Comparison of ENCODE assay signal across 6 cellular contexts in genomic region chr3:130832401-130832746, GRCh38.
DNase-seq lines count a peak whose midpoint lies in the region; ATAC-seq, FAIRE-seq and TF ChIP-seq lines count a peak whose summit lies in the region.
"Not testable (repeated sequence)": the region's sequence is repeated elsewhere in the genome, so short reads cannot be mapped to it uniquely, and the experiment has no call there.

No MANE protein-coding gene starts in this region.

- not testable (repeated sequence) for H2BK5ac ChIP-seq in H1 (ENCODE audit: low read depth, low read length); neuronal stem cell (ENCODE audit: low read length)

- H3K36me3 ChIP-seq in GM23338 (ENCODE audit: insufficient read depth); HEK293 (ENCODE audit: control insufficient read depth in 2 of 2, insufficient read depth in 1 of 2, low read length in 2 of 2); H1 (ENCODE audit: control insufficient read depth in 2 of 4, insufficient read depth in 4 of 4, low read length in 3 of 4); neuronal stem cell (replicated peaks in 1 of 2; ENCODE audit: control insufficient read depth in 2 of 2, insufficient read depth in 2 of 2, low read length in 2 of 2): not testable (repeated sequence)

- H2BK120ac ChIP-seq in H1 (replicated peaks; ENCODE audit: low read depth, low read length); neuronal stem cell (ENCODE audit: low read depth, low read length): not testable (repeated sequence)

- H3K23me2 ChIP-seq in H1 (ENCODE audit: low read depth, low read length), result not testable (repeated sequence)

- not testable (repeated sequence) for H2BK12ac ChIP-seq in H1 (ENCODE audit: low read depth, low read length); neuronal stem cell (ENCODE audit: low read length)

- H2AK5ac ChIP-seq in H1 (ENCODE audit: low read depth, low read length); neuronal stem cell (ENCODE audit: low read depth, low read length): not testable (repeated sequence)

- not testable (repeated sequence) for H3K14ac ChIP-seq in H1 (ENCODE audit: insufficient read length); neuronal stem cell (ENCODE audit: low read length)

- H3K27me3 Mint-ChIP-seq in GM23338 (ENCODE audit: insufficient read depth, low read depth, poor library complexity); WTC11 (ENCODE audit: low read depth); nephron progenitor cell (ENCODE audit: low read depth, poor library complexity): not testable (repeated sequence)

- not testable (repeated sequence) for H3K4ac ChIP-seq in H1 (replicated peaks; ENCODE audit: insufficient read length, low read depth, low read length); neuronal stem cell (ENCODE audit: low read length)

- H3K36me3 Mint-ChIP-seq in GM23338 (ENCODE audit: low read depth); WTC11; nephron progenitor cell (ENCODE audit: low read depth): not testable (repeated sequence)

- not testable (repeated sequence) for H3K27ac ChIP-seq in GM23338 (ENCODE audit: low read depth); HEK293 (ENCODE audit: extremely low read depth, low read depth, low read length); H1 (ENCODE audit: low read depth, low read length); neuronal stem cell (replicated peaks; ENCODE audit: low read length)

- not testable (repeated sequence) for H2BK20ac ChIP-seq in H1 (ENCODE audit: low read length)

- H3K4me2 ChIP-seq in GM23338 (peak overlapping the region; percentile 50), H1 (ENCODE audit: insufficient read depth in 1 of 2, low read depth in 2 of 2, low read length in 2 of 2) (peak overlapping the region; percentile 50 to 63; a peak in 3 of 4 replicates)
- H3K4me2 ChIP-seq in neuronal stem cell (ENCODE audit: insufficient read depth, low read length, poor library complexity, severe bottlenecking), result not testable (repeated sequence)

- H2AFZ ChIP-seq in GM23338 (peak overlapping the region; percentile 74; the same call in 1 of the 2 replicates), neuronal stem cell (ENCODE audit: low read length) (peak overlapping the region; percentile 73)
- H2AFZ ChIP-seq in H1 (ENCODE audit: low read length), result not testable (repeated sequence)

- not testable (repeated sequence) for H3F3A ChIP-seq in GM23338 (replicated peaks; ENCODE audit: low read depth)

- H2BK15ac ChIP-seq in H1 (ENCODE audit: low read length); neuronal stem cell (ENCODE audit: low read length): not testable (repeated sequence)

- H3K27me3 ChIP-seq in GM23338 (ENCODE audit: insufficient read depth); H1 (replicated peaks in 1 of 4; ENCODE audit: control insufficient read depth in 3 of 4, extremely low read depth in 1 of 4, insufficient read depth in 3 of 4, low read length in 3 of 4): not testable (repeated sequence)
- H3K27me3 ChIP-seq in neuronal stem cell (ENCODE audit: control insufficient read depth in 3 of 3, insufficient read depth in 3 of 3, low read depth in 1 of 3, low read length in 3 of 3), result peaks cover 0 to 14% (median 0%) of the 10 kb centered on the region in 3 experiments

- not testable (repeated sequence) for H3K27ac Mint-ChIP-seq in GM23338, WTC11
- H3K27ac Mint-ChIP-seq in nephron progenitor cell, result peak overlapping the region; percentile 77

- not testable (repeated sequence) for DNase-seq in GM23338 (ENCODE audit: low spot score); WTC11 (ENCODE audit: low spot score); H1 (ENCODE audit: low read depth in 1 of 2, low spot score in 2 of 2); nephron progenitor cell; neuronal stem cell (ENCODE audit: low spot score)

- not testable (repeated sequence) for FAIRE-seq in H1 (lab: Jason Lieb, UNC)

- not testable (repeated sequence) for H3K79me1 ChIP-seq in H1 (ENCODE audit: low read depth, low read length); neuronal stem cell (ENCODE audit: low read depth, low read length)

- not testable (repeated sequence) for TF ChIP-seq EP300 in H1 (IDR thresholded peaks at IDR 0.05; ENCODE audit: borderline replicate concordance in 1 of 2, low read depth in 2 of 2, low read length in 2 of 2)

- H3K9me3 ChIP-seq in HEK293 (ENCODE audit: control insufficient read depth, insufficient read depth, low read depth, low read length); H1 (ENCODE audit: insufficient read depth in 2 of 2, low read depth in 1 of 2, low read length in 1 of 2); neuronal stem cell (replicated peaks in 1 of 2; ENCODE audit: control insufficient read depth in 2 of 2, insufficient read depth in 1 of 2, low read depth in 1 of 2, low read length in 2 of 2): not testable (repeated sequence)

- POLR2A ChIA-PET in HEK293 (lab: Yijun Ruan, JAX), result not testable (repeated sequence)
- POLR2A ChIA-PET in WTC11 (lab: Charles Lee), result interaction anchor here (1.4 kb wide), 1 partner anchor 15 kb away, joined by 3 read pairs; no protein-coding TSS in a partner anchor
- POLR2A ChIA-PET in H1 (lab: Charles Lee; ENCODE audit: partially characterized antibody), result interaction anchor here (1.1 to 1.2 kb wide), 2 partner anchors 8 to 19 kb away, joined by 3 to 5 read pairs; no protein-coding TSS in a partner anchor

- H3K56ac ChIP-seq in H1 (replicated peaks; ENCODE audit: insufficient read length, low read depth, low read length), result not testable (repeated sequence)

- H3K4me1 Mint-ChIP-seq in GM23338 (peaks cover 42% of the 10 kb centered on the region), WTC11 (peaks cover 56% of the 10 kb centered on the region), nephron progenitor cell (peaks cover 12% of the 10 kb centered on the region)

- H4K91ac ChIP-seq in H1 (replicated peaks; ENCODE audit: insufficient read length, low read length); neuronal stem cell (ENCODE audit: low read depth, low read length, poor library complexity): not testable (repeated sequence)

- H3K4me3 Mint-ChIP-seq in GM23338, nephron progenitor cell: not testable (repeated sequence)
- peak overlapping the region; percentile 32; the same call in 1 of the 2 replicates for H3K4me3 Mint-ChIP-seq in WTC11

- H3K4me3 ChIP-seq in GM23338; HEK293 (ENCODE audit: low read depth, low read length); H1 (ENCODE audit: extremely low read depth in 1 of 4, insufficient read depth in 2 of 4, low read depth in 3 of 4, low read length in 4 of 4); neuronal stem cell (ENCODE audit: low read length in 2 of 2): not testable (repeated sequence)

- not testable (repeated sequence) for ATAC-seq in GM23338, WTC11

- H4K8ac ChIP-seq in H1 (ENCODE audit: extremely low read depth, insufficient read depth, low read length); neuronal stem cell (ENCODE audit: low read depth, low read length): not testable (repeated sequence)

- not testable (repeated sequence) for H4K5ac ChIP-seq in H1 (ENCODE audit: insufficient read length, low read depth, low read length)

- not testable (repeated sequence) for TF ChIP-seq POLR2A in H1 (IDR thresholded peaks at IDR 0.05; ENCODE audit: control extremely low read depth in 1 of 2, low read depth in 2 of 2, low read length in 2 of 2)

- H3K18ac ChIP-seq in H1 (ENCODE audit: extremely low read depth, low read length); neuronal stem cell (ENCODE audit: low read length): not testable (repeated sequence)

- WGBS in H1 (ENCODE audit: extremely low coverage in 1 of 2, insufficient coverage in 1 of 2, insufficient read length in 1 of 2, insufficient replicate concordance in 2 of 2, low coverage in 1 of 2, low lambda C conversion rate in 2 of 2, missing lambda C conversion rate in 1 of 2), 2 experiments, result 47% methylated on average over 7 of the region's 9 CpGs; no CpG with 5 or more reads in 1 of the 2 experiments
- no CpG with 5 or more reads among the region's 9 CpGs for WGBS in neuronal stem cell (ENCODE audit: extremely low coverage in 2 of 2, insufficient read length in 2 of 2, insufficient replicate concordance in 1 of 2), 2 donors

- H3K23ac ChIP-seq in H1 (ENCODE audit: insufficient read length); neuronal stem cell (ENCODE audit: low read depth, low read length, poor library complexity): not testable (repeated sequence)

- not testable (repeated sequence) for H4K20me1 ChIP-seq in GM23338 (replicated peaks; ENCODE audit: insufficient read depth); H1 (replicated peaks in 1 of 2; ENCODE audit: control insufficient read depth in 1 of 2, insufficient read depth in 2 of 2, low read length in 2 of 2)

- CTCF ChIA-PET in HEK293 (lab: Yijun Ruan, JAX), result not testable (repeated sequence)
- CTCF ChIA-PET in WTC11 (lab: Charles Lee) (interaction anchor here (0.6 to 1.8 kb wide), 3 partner anchors 8 to 62 kb away, joined by 3 to 7 read pairs (median 5); partner anchors contain the start of gene ATP2C1), H1 (lab: Charles Lee; ENCODE audit: partially characterized antibody) (interaction anchor here (1.2 kb wide), 1 partner anchor 61 kb away, joined by 4 read pairs; the partner anchor contains the start of gene ATP2C1)

- H3K9ac ChIP-seq in H1 (replicated peaks in 1 of 4; ENCODE audit: extremely low read depth in 1 of 4, low read depth in 3 of 4, low read length in 3 of 4); neuronal stem cell (ENCODE audit: low read depth, low read length, poor library complexity): not testable (repeated sequence)

- H3K4me1 ChIP-seq in GM23338 (ENCODE audit: insufficient read depth), result peaks cover 46% of the 10 kb centered on the region
- H3K4me1 ChIP-seq in HEK293 (ENCODE audit: control insufficient read depth, insufficient read depth, low read length); neuronal stem cell (ENCODE audit: control insufficient read depth in 2 of 2, insufficient read depth in 1 of 2, low read depth in 1 of 2, low read length in 2 of 2): not testable (repeated sequence)
- H3K4me1 ChIP-seq in H1 (replicated peaks in 1 of 4; ENCODE audit: control insufficient read depth in 3 of 4, insufficient read depth in 4 of 4, low read length in 3 of 4), result peaks cover 0 to 21% (median 7%) of the 10 kb centered on the region in 4 experiments; a peak in 5 of 7 replicates

- H3K9me3 Mint-ChIP-seq in GM23338, WTC11: not testable (repeated sequence)
- H3K9me3 Mint-ChIP-seq in nephron progenitor cell, result peaks cover 12% of the 10 kb centered on the region

- H3K9me2 ChIP-seq in GM23338 (ENCODE audit: insufficient read depth), result not testable (repeated sequence)

- not testable (repeated sequence) for TF ChIP-seq CTCF in GM23338 (conservative IDR thresholded peaks at IDR 0.05; ENCODE audit: low read depth in 2 of 2); HEK293 (tag by site-specific recombination; IDR thresholded peaks at IDR 0.05); WTC11 (IDR thresholded peaks at IDR 0.05); H1 (IDR thresholded peaks at IDR 0.05; ENCODE audit: control extremely low read depth in 1 of 3, insufficient read depth in 1 of 3, low read depth in 1 of 3, low read length in 3 of 3); nephron progenitor cell (IDR thresholded peaks at IDR 0.05)

- not testable (repeated sequence) for H3K79me2 ChIP-seq in GM23338 (replicated peaks; ENCODE audit: insufficient read depth); H1 (ENCODE audit: control insufficient read depth in 1 of 2, insufficient read depth in 2 of 2, low read length in 2 of 2)

- TF ChIP-seq RAD21 in H1 (IDR thresholded peaks at IDR 0.05 in 1 of 2, conservative IDR thresholded peaks at IDR 0.05 in 1 of 2; ENCODE audit: low read depth in 2 of 2, low read length in 2 of 2), result not testable (repeated sequence)
